1 cellular context compared by ENCODE assay signal in genomic region chr16:54244061-54244886, GRCh38.
TF ChIP-seq lines count a peak whose summit lies in the region.

No MANE protein-coding gene starts in this region.

TF ChIP-seq in HCT116, 20 proteins besides CTCF, POLR2A, EP300 and RAD21 (continued from another document):
- no peak for TF ChIP-seq REST (IDR thresholded peaks at IDR 0.05; ENCODE audit: low read depth)
